In genomic region chr3:50436063-50436674, GRCh38 we compare ENCODE assay signal across 8 cellular contexts.
DNase-seq lines count a peak whose midpoint lies in the region; ATAC-seq, FAIRE-seq and TF ChIP-seq lines count a peak whose summit lies in the region.

No MANE protein-coding gene starts in this region.

- FAIRE-seq in RCC 7860 (lab: Jason Lieb, UNC), result no peak

- DNase-seq in AG09319 (ENCODE audit: extremely low read depth, low read depth), result no peak
- peak; percentile 21 for DNase-seq in NCI-H526 treated with DMSO at 0.1 percent for 48 hours (lab: John Stamatoyannopoulos, UW)
- DNase-seq in activated CD8-positive, alpha-beta memory T cell treated with anti-CD3 and anti-CD28 coated beads, Interleukin-2, amount 50 U/mL, for 24 hours (ENCODE audit: extremely low read depth), result peak; percentile 35
- DNase-seq in erythroblast (lab: John Stamatoyannopoulos, UW), result peak; percentile 65 to 82
- DNase-seq in stimulated activated naive CD8-positive, alpha-beta T cell treated with anti-CD3 and anti-CD28 coated beads, Interleukin-15, amount 100 ng/mL, for 72 hours, result peak; percentile 79
- DNase-seq in RCC 7860 (ENCODE audit: low spot score), result no peak

- peaks cover 12% of the 10 kb centered on the region for H3K4me1 Mint-ChIP-seq in nephron
- peaks cover 11% of the 10 kb centered on the region for H3K4me1 Mint-ChIP-seq in stimulated activated naive CD8-positive, alpha-beta T cell treated with anti-CD3 and anti-CD28 coated beads, Interleukin-15, amount 100 ng/mL, for 72 hours

- H3K27me3 Mint-ChIP-seq in nephron (ENCODE audit: low read depth), result peaks cover 8% of the 10 kb centered on the region
- H3K27me3 Mint-ChIP-seq in stimulated activated naive CD8-positive, alpha-beta T cell treated with anti-CD3 and anti-CD28 coated beads, Interleukin-15, amount 100 ng/mL, for 72 hours, result no peaks in the 10 kb centered on the region

- ATAC-seq in GM19351 (IDR thresholded peaks at IDR 0.05; ENCODE audit: unreplicated experiment), result peak; percentile 60
- ATAC-seq in stimulated activated naive CD8-positive, alpha-beta T cell treated with anti-CD3 and anti-CD28 coated beads, Interleukin-15, amount 100 ng/mL, for 72 hours, result peak; percentile 91

- no peaks in the 10 kb centered on the region for H3K36me3 Mint-ChIP-seq in nephron (ENCODE audit: low read depth)

- no peak overlapping the region for H3K4me3 Mint-ChIP-seq in nephron
- no peak overlapping the region for H3K4me3 Mint-ChIP-seq in stimulated activated naive CD8-positive, alpha-beta T cell treated with anti-CD3 and anti-CD28 coated beads, Interleukin-15, amount 100 ng/mL, for 72 hours

- peak overlapping the region in 1 of 3 experiments; percentile 28 for H3K27ac Mint-ChIP-seq in nephron
- H3K27ac Mint-ChIP-seq in stimulated activated naive CD8-positive, alpha-beta T cell treated with anti-CD3 and anti-CD28 coated beads, Interleukin-15, amount 100 ng/mL, for 72 hours, result no peak overlapping the region

- TF ChIP-seq CTCF in AG09319 (IDR thresholded peaks at IDR 0.05; ENCODE audit: low read depth, low read length) (peak; percentile 70), nephron (IDR thresholded peaks at IDR 0.05; ENCODE audit: unreplicated experiment in 3 of 3) (peak; percentile 85 to 94 (median 88))

- TF ChIP-seq POLR2A in erythroblast (IDR thresholded peaks at IDR 0.05; ENCODE audit: low read length), result no peak

- no peaks in the 10 kb centered on the region for H3K9me3 Mint-ChIP-seq in nephron
- H3K9me3 Mint-ChIP-seq in stimulated activated naive CD8-positive, alpha-beta T cell treated with anti-CD3 and anti-CD28 coated beads, Interleukin-15, amount 100 ng/mL, for 72 hours, result no peaks in the 10 kb centered on the region

Comparison
In these comparisons a context has a peak if more than half of its experiments do, and no peak if none do; other contexts are left out.
1. DNase-seq: peak in NCI-H526 treated with DMSO at 0.1 percent for 48 hours (single experiment), activated CD8-positive, alpha-beta memory T cell treated with anti-CD3 and anti-CD28 coated beads, Interleukin-2, amount 50 U/mL, for 24 hours (single experiment), erythroblast (2 of 2) and stimulated activated naive CD8-positive, alpha-beta T cell treated with anti-CD3 and anti-CD28 coated beads, Interleukin-15, amount 100 ng/mL, for 72 hours (2 of 2); none in AG09319 (single experiment) and RCC 7860 (single experiment).